ENCODE assay signal across 23 cellular contexts in the genomic region with DNA sequence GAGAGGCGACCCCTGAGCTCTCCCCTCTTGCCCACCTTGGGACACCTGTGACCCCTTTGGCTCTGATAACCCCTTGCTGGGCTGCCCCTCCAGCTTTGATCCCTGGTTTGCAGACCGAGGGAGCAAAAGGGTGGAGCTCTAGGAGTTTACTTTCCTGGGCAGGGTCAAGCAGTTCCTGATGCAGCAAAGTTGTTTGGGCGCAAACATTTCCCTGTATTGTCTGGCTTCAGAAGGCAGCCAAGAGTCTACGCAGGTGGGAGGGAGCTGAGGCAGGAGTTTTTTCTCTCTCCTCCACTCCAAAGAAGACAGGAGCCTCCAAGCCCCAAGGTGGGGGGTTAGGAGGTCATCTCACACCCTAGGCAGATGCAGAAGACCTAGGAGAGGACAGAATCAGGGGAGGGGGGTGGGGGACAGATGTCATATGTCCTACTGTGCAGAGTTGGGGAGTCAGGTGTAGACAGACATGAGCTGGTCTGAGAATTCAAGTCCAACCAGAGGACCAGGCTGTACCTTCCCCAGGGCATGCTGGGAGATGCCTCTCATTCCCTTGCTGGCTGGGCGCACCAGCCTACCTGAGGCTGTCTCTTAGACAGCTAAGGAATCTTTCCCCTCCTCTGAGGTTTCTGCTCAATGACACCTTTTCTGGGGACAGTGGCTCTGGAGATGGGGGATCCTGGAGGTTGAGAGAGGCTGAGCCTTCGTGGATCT. TPM values are rescaled to one million over a fixed set of nuclear protein-coding genes. Genes with fewer than 3 reads are reported as not detected.
DNase-seq lines count a peak whose midpoint lies in the region; ATAC-seq, FAIRE-seq and TF ChIP-seq lines count a peak whose summit lies in the region.
"Had no signal": no experiment of that assay in that cellular context is flagged by ENCODE, and none has a peak within 500 bp of the region (broad histone marks: within the 10 kb centered on the region; RNA-seq: fewer than 3 reads in every experiment).

No MANE protein-coding gene starts in this region.

- ATAC-seq in left lung (no peak), GM18519 (IDR thresholded peaks at IDR 0.05; ENCODE audit: low FRiP score, unreplicated experiment) (no peak), GM21723 (IDR thresholded peaks at IDR 0.05; ENCODE audit: unreplicated experiment) (no peak)
- ATAC-seq: activated naive CD8-positive, alpha-beta T cell treated with anti-CD3 and anti-CD28 coated beads, Interleukin-2, amount 50 U/mL, for 24 hours; foreskin keratinocyte; PC-3 had no signal

- H3K27ac ChIP-seq in colonic mucosa, result no peak overlapping the region
- peak overlapping the region; percentile 39 to 63 for H3K27ac ChIP-seq in left lung
- H3K27ac ChIP-seq in stomach, result peak overlapping the region in 4 of 5 donors; percentile 31 to 59 (median 52)
- H3K27ac ChIP-seq: foreskin keratinocyte, neutrophil, testis, WERI-Rb-1 had no signal

- H3K36me3 ChIP-seq in colonic mucosa, result no peaks in the 10 kb centered on the region
- no peaks in the 10 kb centered on the region for H3K36me3 ChIP-seq in left lung
- no peaks in the 10 kb centered on the region for H3K36me3 ChIP-seq in stomach
- H3K36me3 ChIP-seq: neutrophil, WERI-Rb-1 had no signal

- H3K4me1 ChIP-seq in colonic mucosa (no peaks in the 10 kb centered on the region), left lung (peaks cover 18 to 21% of the 10 kb centered on the region in 2 donors), stomach (peaks cover 25 to 36% (median 34%) of the 10 kb centered on the region in 4 donors)
- H3K4me1 ChIP-seq: foreskin keratinocyte had no signal

- 32 to 53% (median 38%) methylated on average over 6 of the region's 6 CpGs for WGBS in stomach, 5 donors

- no peak for TF ChIP-seq POLR2A in stomach (IDR thresholded peaks at IDR 0.05)

- H3K9me3 ChIP-seq in colonic mucosa (no peaks in the 10 kb centered on the region), left lung (no peaks in the 10 kb centered on the region), stomach (no peaks in the 10 kb centered on the region)
- H3K9me3 ChIP-seq: neutrophil, testis had no signal

- no peak for TF ChIP-seq EP300 in stomach (IDR thresholded peaks at IDR 0.05)

- H3K4me3 ChIP-seq in colonic mucosa (no peak overlapping the region), left lung (no peak overlapping the region), stomach (no peak overlapping the region)
- H3K4me3 ChIP-seq: testis had no signal

- no peak for TF ChIP-seq CTCF in colonic mucosa (IDR thresholded peaks at IDR 0.05)
- no peak for TF ChIP-seq CTCF in left lung (IDR thresholded peaks at IDR 0.05)
- no peak for TF ChIP-seq CTCF in stomach (IDR thresholded peaks at IDR 0.05)
- TF ChIP-seq CTCF in D721Med (IDR thresholded peaks at IDR 0.05; ENCODE audit: insufficient read depth, missing control alignments), result no peak

- peak; percentile 36 for DNase-seq in HT-29 (ENCODE audit: low spot score)
- DNase-seq in colonic mucosa, result peak; percentile 39
- peak in 1 of 2 donors; percentile 18 for DNase-seq in left lung
- no peak for DNase-seq in stomach
- no peak for DNase-seq in NCI-H2196 treated with DMSO at 0.1 percent for 48 hours (lab: John Stamatoyannopoulos, UW; ENCODE audit: unreplicated experiment)
- no peak for DNase-seq in D721Med (ENCODE audit: insufficient read length, low spot score)
- DNase-seq: activated CD4-positive, alpha-beta T cell treated with anti-CD3 and anti-CD28 coated beads, Interleukin-2, amount 50 U/mL, for 1 hour; activated effector memory CD4-positive, alpha-beta T cell treated with Interleukin-2 at 50 U/mL for 16 hours; activated naive CD8-positive, alpha-beta T cell treated with anti-CD3 and anti-CD28 coated beads, Interleukin-2, amount 50 U/mL, for 24 hours; foreskin keratinocyte; kidney glomerular epithelial cell; NCI-H146; NCI-H774; PC-3; T-helper 2 cell; testis; WERI-Rb-1 had no signal

- intact Hi-C loops in colonic mucosa (cut with DNase I) (no loop called here), left lung (cut with DNase I) (no loop called here), stomach (cut with DNase I; ENCODE audit: low total_unique reads) (no loop called here)

- no peak overlapping the region for H3K9ac ChIP-seq in colonic mucosa (ENCODE audit: low read depth in 2 of 2, low read length in 2 of 2)

- no peak for FAIRE-seq in D721Med (lab: Jason Lieb, UNC)
- FAIRE-seq: bronchial epithelial cell had no signal

- H3K27me3 ChIP-seq in colonic mucosa, result no peaks in the 10 kb centered on the region
- peaks cover 0 to 23% of the 10 kb centered on the region in 2 donors for H3K27me3 ChIP-seq in left lung
- peaks cover 0 to 27% (median 0%) of the 10 kb centered on the region in 3 donors for H3K27me3 ChIP-seq in stomach
- H3K27me3 ChIP-seq: testis had no signal

RNA-seq across cellular contexts. Expression of gene TMEM270, which starts 20.5 kb away (rescaled TPM):
- total RNA-seq in HT-29 (2014; rRNA removed; shearing (Covaris generic)), result not detected in 2 replicates
- total RNA-seq in colonic mucosa (not detected), left lung (not detected), stomach (not detected)
- not detected for polyA plus RNA-seq in stomach
- total RNA-seq: bronchial epithelial cell, foreskin keratinocyte, G401, mononuclear cell, PC-3 had no signal
- polyA plus RNA-seq: foreskin keratinocyte had no signal

RNA-seq across cellular contexts. Expression of gene METTL27, which starts 39.2 kb away (rescaled TPM):
- total RNA-seq in HT-29 (2014; rRNA removed; shearing (Covaris generic)), result 7.3 and 9.8 TPM in 2 replicates
- 1 to 10 TPM; 4.0 to 7.4 TPM for total RNA-seq in colonic mucosa
- 1 to 10 TPM; 1.5 to 2.6 TPM for total RNA-seq in left lung
- 1 to 10 TPM in 2 of 5 donors, under 1 TPM in 1, not detected in 2; 0.87 to 4.8 (median 3.0) TPM for total RNA-seq in stomach
- polyA plus RNA-seq in stomach, result under 1 TPM in 1 of 3 donors, not detected in 2; 0.80 TPM
- total RNA-seq: G401, mononuclear cell had no signal

RNA-seq across cellular contexts. Expression of gene CLDN4, which starts 50.7 kb away (rescaled TPM):
- total RNA-seq in HT-29 (2014; rRNA removed; shearing (Covaris generic)), result 1,331 and 1,483 TPM in 2 replicates
- total RNA-seq in colonic mucosa (100 to 1,000 TPM; 568 to 932 TPM), left lung (100 to 1,000 TPM; 108 to 219 TPM), stomach (100 to 1,000 TPM in 1 of 5 donors, 10 to 100 TPM in 3, not detected in 1; 15.6 to 523 (median 17.3) TPM)
- polyA plus RNA-seq in stomach, result 10 to 100 TPM in 2 of 3 donors, 1 to 10 TPM in 1; 2.4 to 51.2 (median 36.1) TPM

Comparison
In these comparisons a context has a peak if more than half of its experiments do, and no peak if none do; other contexts are left out.
1. DNase-seq: peak in HT-29 (single experiment) and colonic mucosa (single experiment); none in stomach (single experiment), NCI-H2196 treated with DMSO at 0.1 percent for 48 hours (single experiment) and D721Med (single experiment).